In the genomic region with DNA sequence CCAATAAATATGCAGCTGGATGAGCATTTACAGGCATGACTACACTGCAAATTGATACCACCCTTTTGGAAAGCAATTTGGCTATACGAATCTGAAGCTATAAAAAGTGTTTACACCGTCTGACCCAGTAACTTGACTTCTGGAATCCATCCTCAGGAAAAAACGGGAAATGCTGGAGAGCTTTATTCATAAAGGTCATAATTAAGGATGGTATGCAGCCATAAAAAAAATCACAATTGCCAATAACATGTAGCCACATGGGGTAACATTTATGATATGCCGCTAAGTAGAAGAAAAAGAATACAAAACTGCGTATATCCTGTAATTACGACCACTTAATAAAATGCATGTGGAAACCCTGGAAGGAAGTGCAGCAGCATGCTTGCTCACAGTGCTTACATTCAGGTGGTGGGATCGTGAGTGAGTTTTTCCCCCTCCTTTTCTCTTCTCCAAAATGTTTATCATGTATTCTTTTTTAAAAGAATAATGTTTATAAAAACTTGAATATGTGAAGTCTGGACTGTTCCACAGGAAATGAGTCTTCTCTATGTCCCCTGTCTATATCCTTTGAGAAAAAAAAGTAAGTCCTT, we compare ENCODE assay signal across 20 cellular contexts. TPM values are rescaled to one million over a fixed set of nuclear protein-coding genes. Genes with fewer than 3 reads are reported as not detected.
DNase-seq lines count a peak whose midpoint lies in the region; ATAC-seq, FAIRE-seq and TF ChIP-seq lines count a peak whose summit lies in the region.
"Had no signal": no experiment of that assay in that cellular context is flagged by ENCODE, and none has a peak within 500 bp of the region (broad histone marks: within the 10 kb centered on the region; RNA-seq: fewer than 3 reads in every experiment).

No MANE protein-coding gene starts in this region.

- H4K8ac ChIP-seq in mesenchymal stem cell (ENCODE audit: low read length) = no peak overlapping the region

- H3K9me3 ChIP-seq in endothelial cell of umbilical vein (replicated peaks; ENCODE audit: control insufficient read depth, insufficient read depth, low read length) (no peaks in the 10 kb centered on the region), mesenchymal stem cell (ENCODE audit: control insufficient read depth, low read length) (no peaks in the 10 kb centered on the region)
- H3K9me3 ChIP-seq: BE2C had no signal

- WGBS in mesenchymal stem cell = 67% methylated on average over 4 of the region's 7 CpGs

- H2AFZ ChIP-seq in endothelial cell of umbilical vein (ENCODE audit: low read depth, low read length) (peak overlapping the region; percentile 15), mesenchymal stem cell (ENCODE audit: low read depth, low read length) (no peak overlapping the region)

- H2BK12ac ChIP-seq in mesenchymal stem cell (ENCODE audit: low read length in 2 of 2) = no peak overlapping the region

- H2BK5ac ChIP-seq in mesenchymal stem cell (ENCODE audit: low read depth, low read length, poor library complexity, severe bottlenecking) = no peak overlapping the region

- no peak for TF ChIP-seq CTCF in HFFc6 (IDR thresholded peaks at IDR 0.05)
- no peak for TF ChIP-seq CTCF in endothelial cell of umbilical vein (IDR thresholded peaks at IDR 0.05; ENCODE audit: extremely low read depth in 1 of 2, insufficient read depth in 1 of 2, low read depth in 1 of 2, low read length in 2 of 2)

- no peak overlapping the region for H3K23ac ChIP-seq in mesenchymal stem cell (ENCODE audit: low read length in 2 of 2)

- H3K4me2 ChIP-seq in endothelial cell of umbilical vein (ENCODE audit: insufficient read depth, low read length) = peak overlapping the region; percentile 44
- H3K4me2 ChIP-seq in mesenchymal stem cell (ENCODE audit: low read length, poor library complexity, severe bottlenecking) = no peak overlapping the region

- H3K9me3 Mint-ChIP-seq in HFFc6 = peaks cover 6% of the 10 kb centered on the region; the same call in 1 of the 2 replicates
- H3K9me3 Mint-ChIP-seq: CD4-positive, alpha-beta memory T cell had no signal

- H2AK5ac ChIP-seq in mesenchymal stem cell (ENCODE audit: low read length, severe bottlenecking) = no peak overlapping the region

- CTCF ChIA-PET in endothelial cell of umbilical vein (lab: Charles Lee) = interaction anchor here (1.9 kb wide), 1 partner anchor 267 kb away, joined by 4 read pairs; no protein-coding TSS in a partner anchor

- no TSS peak for BruUV-seq in endothelial cell of umbilical vein (replicated peaks; lab: Mats Ljungman, UMichigan)

- H3K4me1 ChIP-seq in endothelial cell of umbilical vein (ENCODE audit: control insufficient read depth, extremely low read depth, insufficient read depth, low read length) = peaks cover 17% of the 10 kb centered on the region
- H3K4me1 ChIP-seq in mesenchymal stem cell (ENCODE audit: control insufficient read depth, insufficient read depth, low read depth, low read length) = no peaks in the 10 kb centered on the region
- H3K4me1 ChIP-seq: BE2C had no signal

- H2BK15ac ChIP-seq in mesenchymal stem cell (ENCODE audit: low read depth, poor library complexity, severe bottlenecking) = no peak overlapping the region

- H3K27ac Mint-ChIP-seq in HFFc6 = peak overlapping the region; percentile 60
- H3K27ac Mint-ChIP-seq: CD4-positive, alpha-beta memory T cell had no signal

- TF ChIP-seq POLR2A in endothelial cell of umbilical vein (IDR thresholded peaks at IDR 0.05; ENCODE audit: low read depth, low read length) = no peak

- H3K18ac ChIP-seq in mesenchymal stem cell (ENCODE audit: low read depth in 1 of 2, low read length in 2 of 2) = no peak overlapping the region

- H3K4me3 ChIP-seq in endothelial cell of umbilical vein (replicated peaks in 1 of 3; ENCODE audit: insufficient read depth in 1 of 3, low read depth in 1 of 3, low read length in 3 of 3) (no peak overlapping the region), mesenchymal stem cell (ENCODE audit: insufficient read depth in 1 of 2, low read depth in 1 of 2, low read length in 2 of 2) (no peak overlapping the region)

- no peak overlapping the region for H4K91ac ChIP-seq in mesenchymal stem cell (ENCODE audit: low read length)

- dilution Hi-C loops in endothelial cell of umbilical vein (cut with MboI; ENCODE audit: extremely low pct_ligation_motif_present, low sequenced_read_pairs) = loop anchor here (25.0 kb wide), 1 partner anchor 188 kb away; no protein-coding TSS in a partner anchor

- intact Hi-C loops in endothelial cell of umbilical vein (cut with micrococcal nuclease) = no loop called here

- peaks cover 8% of the 10 kb centered on the region for H3K36me3 Mint-ChIP-seq in HFFc6 (ENCODE audit: low read depth)
- H3K36me3 Mint-ChIP-seq: CD4-positive, alpha-beta memory T cell had no signal

- peak; percentile 36 for DNase-seq in EL
- peak; percentile 27 for DNase-seq in HFFc6
- peak; percentile 37 for DNase-seq in endothelial cell of umbilical vein (ENCODE audit: low read depth, low spot score)
- no peak for DNase-seq in mesenchymal stem cell
- no peak for DNase-seq in activated CD4-positive, alpha-beta T cell treated with anti-CD3 and anti-CD28 coated beads for 48 hours
- DNase-seq in anterior cingulate cortex (lab: John Stamatoyannopoulos, UW) = no peak
- no peak for DNase-seq in NK-92 (lab: John Stamatoyannopoulos, UW; ENCODE audit: unreplicated experiment)
- DNase-seq: BE2C; Calu3; CD4-positive, alpha-beta memory T cell; DMS53; GOT3; NCI-H1092; NCI-H1694; NCI-H345; NCI-H526 had no signal

- H3K4ac ChIP-seq in mesenchymal stem cell (ENCODE audit: low read depth in 1 of 2, low read length in 2 of 2) = no peak overlapping the region

- no peaks in the 10 kb centered on the region for H3K9me1 ChIP-seq in endothelial cell of umbilical vein (replicated peaks; ENCODE audit: control insufficient read depth, extremely low read depth, insufficient read depth, low read length)

- no peak for FAIRE-seq in endothelial cell of umbilical vein (lab: Jason Lieb, UNC)
- FAIRE-seq: HepG2 had no signal

- no peaks in the 10 kb centered on the region; the same call in 1 of the 2 replicates for H3K27me3 Mint-ChIP-seq in HFFc6 (ENCODE audit: insufficient read depth)

- H3K14ac ChIP-seq in mesenchymal stem cell (ENCODE audit: low read length in 2 of 2) = no peak overlapping the region

- peak overlapping the region; percentile 66 for H3K4me3 Mint-ChIP-seq in HFFc6
- H3K4me3 Mint-ChIP-seq: CD4-positive, alpha-beta memory T cell had no signal

- H3K9ac ChIP-seq in endothelial cell of umbilical vein (replicated peaks; ENCODE audit: extremely low read depth, insufficient read depth, low read length) = no peak overlapping the region
- peak overlapping the region; percentile 9 for H3K9ac ChIP-seq in mesenchymal stem cell (ENCODE audit: low read length)

- no peaks in the 10 kb centered on the region for H3K79me2 ChIP-seq in endothelial cell of umbilical vein (ENCODE audit: control insufficient read depth, insufficient read depth, low read length)

- H2BK120ac ChIP-seq in mesenchymal stem cell (ENCODE audit: low read depth, low read length) = no peak overlapping the region

- H3K36me3 ChIP-seq in endothelial cell of umbilical vein (ENCODE audit: control insufficient read depth in 2 of 2, extremely low read depth in 1 of 2, insufficient read depth in 2 of 2, low read length in 2 of 2) (no peaks in the 10 kb centered on the region), mesenchymal stem cell (ENCODE audit: control insufficient read depth in 1 of 2, insufficient read depth in 2 of 2, low read depth in 1 of 2, low read length in 2 of 2) (no peaks in the 10 kb centered on the region)
- H3K36me3 ChIP-seq: BE2C had no signal

- POLR2A ChIA-PET in endothelial cell of umbilical vein (lab: Charles Lee) = interaction anchor here (0.5 to 0.6 kb wide), 2 partner anchors 8 to 50 kb away, joined by 3 to 8 read pairs; no protein-coding TSS in a partner anchor

- peaks cover 49% of the 10 kb centered on the region for H3K4me1 Mint-ChIP-seq in HFFc6 (ENCODE audit: low read depth)
- H3K4me1 Mint-ChIP-seq: CD4-positive, alpha-beta memory T cell had no signal

- H4K20me1 ChIP-seq in endothelial cell of umbilical vein (replicated peaks; ENCODE audit: control insufficient read depth, extremely low read depth, insufficient read depth, low read length) = no peaks in the 10 kb centered on the region

- no peaks in the 10 kb centered on the region for H3K79me1 ChIP-seq in mesenchymal stem cell (replicated peaks; ENCODE audit: low read length, poor library complexity, severe bottlenecking)

- H3K27me3 ChIP-seq in endothelial cell of umbilical vein (ENCODE audit: control insufficient read depth in 2 of 2, insufficient read depth in 2 of 2, low read length in 2 of 2) (no peaks in the 10 kb centered on the region), mesenchymal stem cell (ENCODE audit: control insufficient read depth in 1 of 2, insufficient read depth in 1 of 2, low read length in 2 of 2) (no peaks in the 10 kb centered on the region)
- H3K27me3 ChIP-seq: BE2C had no signal

- no peak for ATAC-seq in GM19351 (IDR thresholded peaks at IDR 0.05; ENCODE audit: unreplicated experiment)
- ATAC-seq: HepG2, Panc1, Right ventricle myocardium inferior had no signal

- H3K27ac ChIP-seq in endothelial cell of umbilical vein (ENCODE audit: insufficient read depth, low read depth, low read length) = no peak overlapping the region
- no peak overlapping the region for H3K27ac ChIP-seq in mesenchymal stem cell (ENCODE audit: low read length, poor library complexity, severe bottlenecking)

TF ChIP-seq in endothelial cell of umbilical vein, 7 proteins besides CTCF, POLR2A, EP300 and RAD21 (continues in another document):
- no peak for TF ChIP-seq MYC (IDR thresholded peaks at IDR 0.05; ENCODE audit: low read depth, low read length)
- TF ChIP-seq POLR2AphosphoS5 (IDR thresholded peaks at IDR 0.05; ENCODE audit: insufficient read depth, low read depth, low read length) = no peak
- TF ChIP-seq FOS (IDR thresholded peaks at IDR 0.05; ENCODE audit: borderline replicate concordance, insufficient read depth, low read length) = no peak
- TF ChIP-seq GATA2 (IDR thresholded peaks at IDR 0.05; ENCODE audit: insufficient read depth, insufficient read length, low read depth, low read length) = no peak
- TF ChIP-seq JUN (IDR thresholded peaks at IDR 0.05; ENCODE audit: borderline replicate concordance, insufficient read depth, insufficient read length, low read depth) = no peak

RNA-seq across cellular contexts. Expression of a gene that starts 34.2 kb away (rescaled TPM):
- 100 to 1,000 TPM; 109 to 125 (median 117) TPM for total RNA-seq in HFFc6 (2021; fragmentation: NEBNext Ultra II Directional; extraction: Animal tissue kit (Norgen Biotek cat#: 25700))
- 48.0 and 48.8 TPM in 2 replicates for total RNA-seq in endothelial cell of umbilical vein
- 41.3 and 43.1 TPM in 2 replicates for polyA plus RNA-seq in endothelial cell of umbilical vein
- 41.4 and 42.2 TPM in 2 replicates for polyA plus RNA-seq in endothelial cell of umbilical vein (2011; cell fraction: cytosol; rRNA removed)
- 16.8 and 18.7 TPM in 2 replicates for polyA plus RNA-seq in endothelial cell of umbilical vein (2011; cell fraction: nucleus; rRNA removed)
- 61.2 and 72.5 TPM in 2 replicates for polyA plus RNA-seq in endothelial cell of umbilical vein (2012)
- polyA minus RNA-seq in endothelial cell of umbilical vein = 23.3 and 24.1 TPM in 2 replicates
- 30.9 TPM for polyA minus RNA-seq in endothelial cell of umbilical vein (2011; cell fraction: cytosol; rRNA and poly(A)+ RNA removed)
- 5.1 and 7.0 TPM in 2 replicates for polyA minus RNA-seq in endothelial cell of umbilical vein (2011; cell fraction: nucleus; rRNA and poly(A)+ RNA removed)
- polyA plus RNA-seq in mesenchymal stem cell (2013, experiment 1 of 2) = 51.7 TPM
- 50.7 TPM for polyA plus RNA-seq in mesenchymal stem cell (2013, experiment 2 of 2)

Comparison
In these comparisons a context has a peak if more than half of its experiments do, and no peak if none do; other contexts are left out.
1. DNase-seq: peak in EL (single experiment), HFFc6 (single experiment) and endothelial cell of umbilical vein (single experiment); none in mesenchymal stem cell (single experiment), activated CD4-positive, alpha-beta T cell treated with anti-CD3 and anti-CD28 coated beads for 48 hours (single experiment), anterior cingulate cortex (0 of 58) and NK-92 (single experiment).